ENCODE assay signal across 9 cellular contexts in the genomic region with DNA sequence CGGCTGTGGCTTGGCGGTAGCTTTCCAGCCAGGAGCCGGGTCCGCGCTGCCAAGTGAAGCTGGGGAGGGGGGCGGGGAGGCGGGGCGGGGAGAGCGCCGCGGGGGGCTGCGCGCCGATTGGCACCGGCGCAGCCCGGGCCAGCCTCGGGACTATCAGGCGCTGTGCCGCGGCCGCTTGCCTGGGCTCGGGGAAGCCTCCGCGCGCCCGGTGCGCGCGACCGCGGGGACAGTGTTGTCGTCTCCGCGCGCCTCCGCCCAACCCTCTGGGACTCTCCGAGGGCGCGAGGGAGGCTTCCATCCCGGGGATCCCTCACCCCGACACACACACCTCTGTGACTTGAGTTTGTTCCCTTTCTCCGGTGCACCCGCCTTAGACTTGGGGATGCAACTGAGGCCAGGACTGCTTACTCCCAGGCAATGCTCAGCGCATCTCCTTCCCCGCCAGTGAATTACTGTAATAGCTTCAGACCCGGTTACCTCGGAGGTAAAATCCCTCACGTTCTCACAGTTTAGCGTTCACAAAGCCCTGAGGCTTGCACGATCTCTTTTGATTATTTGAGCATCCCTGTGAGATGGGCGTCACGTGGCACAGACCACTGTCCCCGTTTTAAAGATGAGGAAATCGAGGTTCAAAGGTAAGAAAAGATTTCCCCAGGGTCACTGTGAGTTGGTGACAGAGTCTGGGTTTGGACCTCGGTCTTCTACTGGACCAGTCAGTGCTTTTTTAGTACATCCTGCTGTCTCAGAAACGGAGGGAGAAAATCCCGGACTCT. TPM values are rescaled to one million over a fixed set of nuclear protein-coding genes. Genes with fewer than 3 reads are reported as not detected.
DNase-seq lines count a peak whose midpoint lies in the region; ATAC-seq and TF ChIP-seq lines count a peak whose summit lies in the region.
"Had no signal": no experiment of that assay in that cellular context is flagged by ENCODE, and none has a peak within 500 bp of the region (broad histone marks: within the 10 kb centered on the region; RNA-seq: fewer than 3 reads in every experiment).

A gene (minus strand): TSS at position 26 of the 773 bp plus-strand sequence. CDS start 92 bp downstream, outside the sequence.

- intact Hi-C loops in right lobe of liver (cut with DNase I) = no loop called here

- peak; percentile 45 for DNase-seq in stimulated activated CD4-positive, alpha-beta T cell treated with anti-CD3 and anti-CD28 coated beads, Interleukin-15, amount 100 ng/mL, for 24 hours
- no peak for DNase-seq in stimulated activated CD4-positive, alpha-beta T cell treated with anti-CD3 and anti-CD28 coated beads, Interleukin-12 subunit alpha, Interleukin-12 subunit beta, amount 100 ng/mL, for 4 hours
- DNase-seq in adipocyte (ENCODE audit: low read depth) = peak; percentile 29
- no peak for DNase-seq in right lobe of liver
- DNase-seq in NCI-H774 (lab: John Stamatoyannopoulos, UW) = no peak
- DNase-seq in effector CD4-positive, alpha-beta T cell = no peak

- no peak for TF ChIP-seq CTCF in right lobe of liver (IDR thresholded peaks at IDR 0.05)

- H3K4me1 ChIP-seq in adipocyte (ENCODE audit: control insufficient read depth, insufficient read depth, low read length) = no peaks in the 10 kb centered on the region
- H3K4me1 ChIP-seq in right lobe of liver = peaks cover 0 to 25% (median 0%) of the 10 kb centered on the region in 4 donors

- TF ChIP-seq POLR2A in right lobe of liver (IDR thresholded peaks at IDR 0.05) = no peak

- H3K27me3 ChIP-seq in adipocyte (replicated peaks; ENCODE audit: control insufficient read depth, insufficient read depth, low read length) = peaks cover 82% of the 10 kb centered on the region
- H3K27me3 ChIP-seq in right lobe of liver = peaks cover 0 to 44% of the 10 kb centered on the region in 2 donors

- H3K4me3 ChIP-seq in adipocyte (ENCODE audit: low read length) (no peak within 1 kb of the TSS), right lobe of liver (no peak within 1 kb of the TSS)

- H3K9ac ChIP-seq in adipocyte (ENCODE audit: low read length) = no peak within 1 kb of the TSS

- WGBS in right lobe of liver (ENCODE audit: insufficient coverage, low coverage, low lambda C conversion rate, missing lambda C conversion rate) = 7% methylated on average over 19 of the region's 58 CpGs

- ATAC-seq in right lobe of liver = peak in 3 of 4 donors; percentile 13 to 29 (median 17)
- no peak for ATAC-seq in GM19395 (IDR thresholded peaks at IDR 0.05; ENCODE audit: unreplicated experiment)
- ATAC-seq in GM18868 (IDR thresholded peaks at IDR 0.05; ENCODE audit: unreplicated experiment) = no peak

- H3K9me3 ChIP-seq in adipocyte (ENCODE audit: control insufficient read depth, low read length) = no peaks in the 10 kb centered on the region
- H3K9me3 ChIP-seq in right lobe of liver = no peaks in the 10 kb centered on the region

- no peaks in the 10 kb centered on the region for H3K36me3 ChIP-seq in adipocyte (ENCODE audit: control insufficient read depth, insufficient read depth, low read length, severe bottlenecking)
- no peaks in the 10 kb centered on the region for H3K36me3 ChIP-seq in right lobe of liver

- H3K27ac ChIP-seq in right lobe of liver = no peak within 1 kb of the TSS
- H3K27ac ChIP-seq: HL-60 had no signal

RNA-seq across cellular contexts. Expression of the gene that starts here (rescaled TPM):
- total RNA-seq in right lobe of liver = not detected

Comparison
In these comparisons a context has a peak if more than half of its experiments do, and no peak if none do; other contexts are left out.
1. DNase-seq: peak in stimulated activated CD4-positive, alpha-beta T cell treated with anti-CD3 and anti-CD28 coated beads, Interleukin-15, amount 100 ng/mL, for 24 hours (single experiment) and adipocyte (single experiment); none in stimulated activated CD4-positive, alpha-beta T cell treated with anti-CD3 and anti-CD28 coated beads, Interleukin-12 subunit alpha, Interleukin-12 subunit beta, amount 100 ng/mL, for 4 hours (single experiment), right lobe of liver (0 of 3), NCI-H774 (single experiment) and effector CD4-positive, alpha-beta T cell (single experiment).
2. Peak in ATAC-seq in right lobe of liver; RNA of the gene not detected or under 1 TPM.